ENCODE assay signal across 8 cellular contexts in genomic region chr2:138787053-138787666, GRCh38. TPM values are rescaled to one million over a fixed set of nuclear protein-coding genes. Genes with fewer than 3 reads are reported as not detected.
DNase-seq lines count a peak whose midpoint lies in the region; ATAC-seq and TF ChIP-seq lines count a peak whose summit lies in the region.

No MANE protein-coding gene starts in this region.

- H3K9ac ChIP-seq in endodermal cell (ENCODE audit: extremely low read depth, low read length, poor library complexity, severe bottlenecking) = no peak overlapping the region

- H3K27ac ChIP-seq in endodermal cell (ENCODE audit: low read depth, low read length) = no peak overlapping the region

- DNase-seq in EH (ENCODE audit: low read depth) = peak; percentile 27
- peak; percentile 41 for DNase-seq in HEK293T (ENCODE audit: extremely low spot score)
- peak; percentile 40 for DNase-seq in NCI-H774 (lab: John Stamatoyannopoulos, UW)
- DNase-seq in endodermal cell = peak; percentile 55
- DNase-seq in osteocyte (ENCODE audit: extremely low spot score, unreplicated experiment) = no peak
- DNase-seq in HPDE6-E6E7 (ENCODE audit: extremely low spot score) = no peak

- H3K9me3 Mint-ChIP-seq in endodermal cell (peaks cover 2% of the 10 kb centered on the region), osteocyte (ENCODE audit: unreplicated experiment) (no peaks in the 10 kb centered on the region)

- no peaks in the 10 kb centered on the region for H3K4me1 ChIP-seq in endodermal cell (ENCODE audit: control insufficient read depth, insufficient read depth, low read length)

- TF ChIP-seq CTCF in endodermal cell (conservative IDR thresholded peaks at IDR 0.05) = peak; percentile 79
- TF ChIP-seq CTCF in osteocyte (IDR thresholded peaks at IDR 0.05) = peak; percentile 71

- POLR2A ChIA-PET in HEK293T (lab: Yijun Ruan, JAX) = no interaction called here

- no peak overlapping the region for H3K27ac Mint-ChIP-seq in endodermal cell
- no peak overlapping the region for H3K27ac Mint-ChIP-seq in osteocyte (ENCODE audit: unreplicated experiment)

- WGBS in endodermal cell (ENCODE audit: insufficient coverage in 1 of 2, insufficient read length in 1 of 2), 2 experiments = 47% methylated on average over 2 of the region's 2 CpGs; no CpG with 5 or more reads in 1 of the 2 experiments

- CTCF ChIA-PET in HEK293T (lab: Yijun Ruan, JAX) = interaction anchor here (0.5 to 2.1 kb wide), 11 partner anchors 8 to 921 kb away, joined by 3 to 12 read pairs (median 5); no protein-coding TSS in a partner anchor

- no peaks in the 10 kb centered on the region for H3K4me1 Mint-ChIP-seq in endodermal cell
- no peaks in the 10 kb centered on the region for H3K4me1 Mint-ChIP-seq in osteocyte (ENCODE audit: unreplicated experiment)

- H3K27me3 ChIP-seq in endodermal cell (ENCODE audit: control insufficient read depth, insufficient read depth, low read length, poor library complexity, severe bottlenecking) = peaks cover 40% of the 10 kb centered on the region

- no peak overlapping the region for H3K4me3 ChIP-seq in endodermal cell (ENCODE audit: low read length)

- no peaks in the 10 kb centered on the region for H3K36me3 ChIP-seq in endodermal cell (ENCODE audit: control insufficient read depth, insufficient read depth, low read length)

- H3K4me3 Mint-ChIP-seq in endodermal cell (no peak overlapping the region), osteocyte (ENCODE audit: unreplicated experiment) (no peak overlapping the region)

- H3K36me3 Mint-ChIP-seq in endodermal cell (ENCODE audit: low read depth) = no peaks in the 10 kb centered on the region
- no peaks in the 10 kb centered on the region for H3K36me3 Mint-ChIP-seq in osteocyte (ENCODE audit: unreplicated experiment)

- peaks cover 47% of the 10 kb centered on the region for H3K27me3 Mint-ChIP-seq in endodermal cell (ENCODE audit: insufficient read depth)
- peaks cover 69% of the 10 kb centered on the region for H3K27me3 Mint-ChIP-seq in osteocyte (ENCODE audit: unreplicated experiment)

- no peaks in the 10 kb centered on the region for H3K9me3 ChIP-seq in endodermal cell (ENCODE audit: control insufficient read depth, low read length)

- ATAC-seq in HG03439 (IDR thresholded peaks at IDR 0.05; ENCODE audit: unreplicated experiment) (no peak), GM19463 (IDR thresholded peaks at IDR 0.05; ENCODE audit: unreplicated experiment) (no peak)

TF ChIP-seq in HEK293T, 16 proteins besides CTCF, POLR2A, EP300 and RAD21:
- no peak for TF ChIP-seq FOXA1 (IDR thresholded peaks at IDR 0.05)
- peak; percentile 40; the same call in 1 of the 2 replicates for TF ChIP-seq ZNF384 (IDR thresholded peaks at IDR 0.05)

RNA-seq across cellular contexts. Expression of gene NXPH2, which starts 7.0 kb away (rescaled TPM):
- total RNA-seq in endodermal cell = 1 to 10 TPM; 3.7 to 4.8 TPM
- 2.0 TPM for polyA plus RNA-seq in endodermal cell (2013, experiment 1 of 2)
- 1.7 TPM for polyA plus RNA-seq in endodermal cell (2013, experiment 2 of 2)
- not detected in 2 replicates for total RNA-seq in osteocyte

Comparison
In these comparisons a context has a peak if more than half of its experiments do, and no peak if none do; other contexts are left out.
1. DNase-seq: peak in EH (single experiment), HEK293T (single experiment), NCI-H774 (single experiment) and endodermal cell (single experiment); none in osteocyte (single experiment) and HPDE6-E6E7 (single experiment).